ENCODE assay signal across 15 cellular contexts in the genomic region with DNA sequence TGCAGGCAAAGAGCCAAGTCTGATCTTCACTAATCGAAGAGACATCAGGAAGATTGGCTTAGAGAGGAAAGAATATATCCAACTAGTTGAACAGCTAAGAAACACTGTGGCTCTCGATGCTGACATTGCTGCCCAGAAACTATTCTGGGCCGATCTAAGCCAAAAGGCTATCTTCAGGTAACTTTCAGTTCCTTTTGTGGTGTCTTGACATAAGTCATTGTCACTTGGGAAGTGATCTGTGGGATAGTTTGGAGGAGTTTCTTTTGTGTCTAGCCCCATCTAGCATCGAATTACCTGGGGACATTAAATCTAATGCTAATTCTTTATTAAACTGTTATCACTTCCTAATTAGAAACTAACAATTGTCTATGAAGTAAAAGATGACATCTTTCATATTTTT. TPM values are rescaled to one million over a fixed set of nuclear protein-coding genes. Genes with fewer than 3 reads are reported as not detected.
DNase-seq lines count a peak whose midpoint lies in the region; ATAC-seq, FAIRE-seq and TF ChIP-seq lines count a peak whose summit lies in the region.
"Had no signal": no experiment of that assay in that cellular context is flagged by ENCODE, and none has a peak within 500 bp of the region (broad histone marks: within the 10 kb centered on the region; RNA-seq: fewer than 3 reads in every experiment).

No MANE protein-coding gene starts in this region.

- WGBS in upper lobe of left lung, 2 donors = 85 to 93% methylated on average over 4 of the region's 4 CpGs
- 80% methylated on average over 4 of the region's 4 CpGs for WGBS in HepG2 (ENCODE audit: low lambda C conversion rate)

- TF ChIP-seq EP300 in upper lobe of left lung (IDR thresholded peaks at IDR 0.05) = no peak
- TF ChIP-seq EP300 in HepG2 (IDR thresholded peaks at IDR 0.05; ENCODE audit: low read depth in 2 of 2, low read length in 2 of 2) = no peak
- no peak for TF ChIP-seq EP300 in HepG2 (CRISPR knock-in tag; IDR thresholded peaks at IDR 0.05; ENCODE audit: borderline replicate concordance)

- BruUV-seq in HepG2 (replicated peaks; lab: Mats Ljungman, UMichigan) = no TSS peak

- TF ChIP-seq CTCF in MM.1S (IDR thresholded peaks at IDR 0.05; ENCODE audit: low read length) = peak; percentile 37
- no peak for TF ChIP-seq CTCF in upper lobe of left lung (IDR thresholded peaks at IDR 0.05)
- TF ChIP-seq CTCF in HepG2 (CRISPR knock-in tag; IDR thresholded peaks at IDR 0.05) = no peak

- H3K9me2 ChIP-seq in MM.1S (replicated peaks; ENCODE audit: insufficient read depth, low read length) = no peaks in the 10 kb centered on the region

- H3K9me3 ChIP-seq in MM.1S (replicated peaks; ENCODE audit: insufficient read depth, low read length) = no peaks in the 10 kb centered on the region
- H3K9me3 ChIP-seq in upper lobe of left lung = no peaks in the 10 kb centered on the region
- H3K9me3 ChIP-seq in HepG2 (ENCODE audit: low read length) = no peaks in the 10 kb centered on the region
- H3K9me3 ChIP-seq: gastroesophageal sphincter had no signal

- peak overlapping the region; percentile 62 for H3K4me2 ChIP-seq in MM.1S (ENCODE audit: low read depth, low read length)
- no peak overlapping the region for H3K4me2 ChIP-seq in HepG2 (ENCODE audit: low read depth, low read length)

- FAIRE-seq in HepG2 (lab: Jason Lieb, UNC) = no peak

- in situ Hi-C loops in HepG2 (cut with HindIII; ENCODE audit: extremely low pct_ligation_motif_present, low pct_unique_long_range_greater_than_20kb) = no loop called here

- H3K27ac ChIP-seq in MM.1S (ENCODE audit: low read length) (peak overlapping the region; percentile 65), upper lobe of left lung (no peak overlapping the region), HepG2 (ENCODE audit: extremely low read length, insufficient read depth, low read length) (no peak overlapping the region)
- H3K27ac ChIP-seq: gastroesophageal sphincter, skin epidermis had no signal

- TF ChIP-seq POLR2A in upper lobe of left lung (IDR thresholded peaks at IDR 0.05) = no peak
- TF ChIP-seq POLR2A in HepG2 (IDR thresholded peaks at IDR 0.05; ENCODE audit: insufficient read depth in 1 of 2, low read depth in 2 of 2, low read length in 2 of 2) = no peak

- H3F3A ChIP-seq in MM.1S (ENCODE audit: insufficient read depth, low read length) = peaks cover 14% of the 10 kb centered on the region

- no peaks in the 10 kb centered on the region for H3K79me2 ChIP-seq in MM.1S (ENCODE audit: low read length)
- no peaks in the 10 kb centered on the region for H3K79me2 ChIP-seq in HepG2 (ENCODE audit: insufficient read depth, low read length)

- H3K4me3 ChIP-seq in MM.1S (ENCODE audit: low read length) (peak overlapping the region; percentile 24; the same call in 1 of the 2 replicates), upper lobe of left lung (no peak overlapping the region), HepG2 (replicated peaks in 1 of 3; ENCODE audit: insufficient read depth in 1 of 3, low read depth in 2 of 3, low read length in 3 of 3) (no peak overlapping the region)
- H3K4me3 ChIP-seq: gastroesophageal sphincter, skin epidermis had no signal

- H3K9ac ChIP-seq in MM.1S (ENCODE audit: low read length) (peak overlapping the region; percentile 21; the same call in 1 of the 2 replicates), HepG2 (ENCODE audit: insufficient read depth, low read depth, low read length) (no peak overlapping the region)

- intact Hi-C loops in HepG2 (cut with micrococcal nuclease; ENCODE audit: unreplicated experiment) = no loop called here

- no peaks in the 10 kb centered on the region for H3K36me3 ChIP-seq in MM.1S (replicated peaks; ENCODE audit: insufficient read depth, low read length)
- peaks cover 0 to 81% (median 17%) of the 10 kb centered on the region in 4 donors for H3K36me3 ChIP-seq in upper lobe of left lung
- peaks cover 2 to 17% of the 10 kb centered on the region in 2 experiments; a peak in 4 of 5 replicates for H3K36me3 ChIP-seq in HepG2 (replicated peaks in 1 of 2; ENCODE audit: control insufficient read depth in 1 of 2, insufficient read depth in 2 of 2, low read length in 2 of 2)

- H3K4me1 ChIP-seq in MM.1S (ENCODE audit: low read length) (peaks cover 23% of the 10 kb centered on the region), upper lobe of left lung (no peaks in the 10 kb centered on the region), HepG2 (ENCODE audit: insufficient read depth, low read length) (peaks cover 4% of the 10 kb centered on the region)
- H3K4me1 ChIP-seq: gastroesophageal sphincter had no signal

- TF ChIP-seq RAD21 in HepG2 (CRISPR knock-in tag; IDR thresholded peaks at IDR 0.05) = no peak

- CTCF ChIA-PET in HepG2 (lab: Yijun Ruan, JAX; ENCODE audit: low intra/inter-chr PET ratio, low total read pairs) = no interaction called here

- H2AFZ ChIP-seq in MM.1S (ENCODE audit: low read length) (peak overlapping the region; percentile 18), HepG2 (ENCODE audit: low read length) (no peak overlapping the region)

- DNase-seq in MM.1S (peak; percentile 78), Kasumi-1 (lab: John Stamatoyannopoulos, UW) (no peak), upper lobe of left lung (no peak), HepG2 (ENCODE audit: low spot score) (no peak)
- DNase-seq: activated CD8-positive, alpha-beta memory T cell treated with anti-CD3 and anti-CD28 coated beads for 24 hours; H7; NCI-H2171; occipital lobe had no signal

- ATAC-seq in GM18858 (IDR thresholded peaks at IDR 0.05; ENCODE audit: unreplicated experiment) = peak; percentile 87
- peak; percentile 72 for ATAC-seq in GM21423 (IDR thresholded peaks at IDR 0.05; ENCODE audit: unreplicated experiment)
- ATAC-seq in HG02885 (IDR thresholded peaks at IDR 0.05; ENCODE audit: poor library complexity, unreplicated experiment) = peak; percentile 94
- no peak for ATAC-seq in upper lobe of left lung (ENCODE audit: low FRiP score in 2 of 2)
- ATAC-seq in HepG2 = no peak
- no peak for ATAC-seq in GM18520 (IDR thresholded peaks at IDR 0.05; ENCODE audit: unreplicated experiment)
- ATAC-seq: gastroesophageal sphincter had no signal

- POLR2A ChIA-PET in HepG2 (lab: Yijun Ruan, JAX) = interaction anchor here (0.8 kb wide), 1 partner anchor 513 kb away, joined by 3 read pairs; no protein-coding TSS in a partner anchor

- no peaks in the 10 kb centered on the region for H3K27me3 ChIP-seq in MM.1S (replicated peaks; ENCODE audit: insufficient read depth, low read length)
- H3K27me3 ChIP-seq in upper lobe of left lung = no peaks in the 10 kb centered on the region
- H3K27me3 ChIP-seq in HepG2 (ENCODE audit: control insufficient read depth in 1 of 2, insufficient read depth in 2 of 2, low read length in 2 of 2) = no peaks in the 10 kb centered on the region
- H3K27me3 ChIP-seq: gastroesophageal sphincter had no signal

- no peaks in the 10 kb centered on the region for H4K20me1 ChIP-seq in MM.1S (ENCODE audit: insufficient read depth, low read length)
- H4K20me1 ChIP-seq in HepG2 (ENCODE audit: insufficient read depth, low read length) = no peaks in the 10 kb centered on the region

TF ChIP-seq in HepG2, 621 proteins besides CTCF, POLR2A, EP300 and RAD21 (continues in another document):
- no peak for TF ChIP-seq RCOR2 (CRISPR knock-in tag; IDR thresholded peaks at IDR 0.05)

RNA-seq across cellular contexts. Expression of gene VLDLR, which starts 24.0 kb away (rescaled TPM):
- total RNA-seq in upper lobe of left lung (10 to 100 TPM in 4 of 6 donors, 1 to 10 TPM in 2; 3.1 to 25.3 (median 11.9) TPM), HepG2 (2016; rRNA removed; fragmentation: Illumina TruSeq; extraction: Trizol) (3.4 TPM in 2 replicates)
- total RNA-seq in HepG2 (2016; cell fraction: cytosol; rRNA removed; fragmentation: Illumina TruSeq; extraction: Trizol; ENCODE audit: low read depth) = 0.20 and 0.35 TPM in 2 replicates
- 2.9 and 3.7 TPM in 2 replicates for total RNA-seq in HepG2 (2016; cell fraction: insoluble cytoplasmic fraction; rRNA removed; fragmentation: Illumina TruSeq; extraction: Trizol)
- 1.8 and 1.9 TPM in 2 replicates for total RNA-seq in HepG2 (2016; cell fraction: membrane; rRNA removed; fragmentation: Illumina TruSeq; extraction: Trizol)
- total RNA-seq in HepG2 (2016; cell fraction: nucleus; rRNA removed; fragmentation: Illumina TruSeq; extraction: Trizol) = 8.9 and 9.7 TPM in 2 replicates
- polyA plus RNA-seq in HepG2 (2011; rRNA removed) = 10.5 and 10.6 TPM in 2 replicates
- 5.3 and 8.4 TPM in 2 replicates for polyA plus RNA-seq in HepG2 (2011; cell fraction: cytosol; rRNA removed)
- 10.6 and 11.0 TPM in 2 replicates for polyA plus RNA-seq in HepG2 (2011; cell fraction: nucleus; rRNA removed)
- 4.7 and 13.5 TPM in 2 replicates for polyA plus RNA-seq in HepG2 (2012)
- polyA plus RNA-seq in HepG2 (2016; cell fraction: cytosol; fragmentation: Illumina TruSeq; extraction: Trizol; ENCODE audit: low read depth) = 0.22 and 0.32 TPM in 2 replicates
- 2.9 and 3.0 TPM in 2 replicates for polyA plus RNA-seq in HepG2 (2016; cell fraction: insoluble cytoplasmic fraction; fragmentation: Illumina TruSeq; extraction: Trizol; ENCODE audit: low read depth)
- 0.66 and 1.0 TPM in 2 replicates for polyA plus RNA-seq in HepG2 (2016; cell fraction: membrane; fragmentation: Illumina TruSeq; extraction: Trizol; ENCODE audit: low read depth)
- polyA plus RNA-seq in HepG2 (2016; cell fraction: nucleus; fragmentation: Illumina TruSeq; extraction: Trizol; ENCODE audit: insufficient read depth, low read depth) = 10.6 and 10.7 TPM in 2 replicates
- 2.5 and 13.3 TPM in 2 replicates for polyA minus RNA-seq in HepG2 (2011; rRNA and poly(A)+ RNA removed; ENCODE audit: low replicate concordance)
- polyA minus RNA-seq in HepG2 (2011; cell fraction: cytosol; rRNA and poly(A)+ RNA removed) = 7.5 and 11.8 TPM in 2 replicates
- polyA minus RNA-seq in HepG2 (2011; cell fraction: nucleus; rRNA and poly(A)+ RNA removed) = 8.0 and 16.2 TPM in 2 replicates
- total RNA-seq: B cell had no signal

Comparison
In these comparisons a context has a peak if more than half of its experiments do, and no peak if none do; other contexts are left out.
1. ATAC-seq: peak in GM18858 (single experiment), GM21423 (single experiment) and HG02885 (single experiment); none in upper lobe of left lung (0 of 2), HepG2 (single experiment) and GM18520 (single experiment).